ENCODE assay signal across 9 cellular contexts in the genomic region with DNA sequence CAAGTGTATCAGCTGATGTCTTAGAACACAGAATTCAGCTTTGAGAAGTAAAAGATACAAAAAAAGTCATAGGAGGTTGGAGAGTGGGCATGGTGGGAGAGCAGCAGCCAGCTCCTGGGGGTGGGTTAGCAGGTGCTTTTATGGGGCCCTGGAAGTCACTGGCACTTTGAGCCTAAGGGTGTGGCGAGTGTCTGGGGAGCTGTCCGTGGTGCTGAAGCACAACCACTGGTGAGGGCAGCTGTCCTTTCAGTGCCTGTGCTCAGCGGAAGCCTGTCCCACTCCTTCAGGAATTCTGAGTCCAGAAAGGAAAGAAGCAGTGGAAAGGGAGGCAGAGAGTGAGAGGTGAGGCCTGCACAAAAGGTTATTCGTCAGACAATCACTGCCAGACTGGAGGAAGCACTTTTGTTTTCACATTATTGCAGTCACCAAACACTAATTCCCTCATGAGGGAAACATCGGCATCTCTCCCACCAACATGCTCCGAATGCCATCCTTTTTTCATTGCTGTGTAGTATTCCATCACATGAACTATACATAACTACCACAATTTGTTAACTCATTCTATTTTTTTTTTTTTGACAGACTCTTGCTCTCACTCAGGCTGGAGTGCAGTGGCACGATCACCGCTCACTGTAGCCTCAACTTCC. TPM values are rescaled to one million over a fixed set of nuclear protein-coding genes. Genes with fewer than 3 reads are reported as not detected.
DNase-seq lines count a peak whose midpoint lies in the region; ATAC-seq and TF ChIP-seq lines count a peak whose summit lies in the region.
"Had no signal": no experiment of that assay in that cellular context is flagged by ENCODE, and none has a peak within 500 bp of the region (broad histone marks: within the 10 kb centered on the region; RNA-seq: fewer than 3 reads in every experiment).

No MANE protein-coding gene starts in this region.

- no peaks in the 10 kb centered on the region for H3K4me1 Mint-ChIP-seq in activated CD8-positive, alpha-beta memory T cell treated with anti-CD3 and anti-CD28 coated beads, Interleukin-2, amount 10 ng/mL, durations not matched to agents 7 days and 5 days

- no peaks in the 10 kb centered on the region for H3K9me3 Mint-ChIP-seq in activated CD8-positive, alpha-beta memory T cell treated with anti-CD3 and anti-CD28 coated beads, Interleukin-2, amount 10 ng/mL, durations not matched to agents 7 days and 5 days (ENCODE audit: low read depth)

- H3K4me3 Mint-ChIP-seq in activated CD8-positive, alpha-beta memory T cell treated with anti-CD3 and anti-CD28 coated beads, Interleukin-2, amount 10 ng/mL, durations not matched to agents 7 days and 5 days, result no peak overlapping the region

- H3K4me3 ChIP-seq in fibroblast of mammary gland (ENCODE audit: control insufficient read depth, low read depth, low read length), result no peak overlapping the region
- H3K4me3 ChIP-seq: skin epidermis had no signal

- no peak for TF ChIP-seq CTCF in fibroblast of mammary gland (conservative IDR thresholded peaks at IDR 0.05; ENCODE audit: control insufficient read depth, insufficient read depth, low read depth, low read length)

- H3K27ac Mint-ChIP-seq in activated CD8-positive, alpha-beta memory T cell treated with anti-CD3 and anti-CD28 coated beads, Interleukin-2, amount 10 ng/mL, durations not matched to agents 7 days and 5 days, result no peak overlapping the region

- DNase-seq in Ammon's horn (ENCODE audit: low spot score) (peak; percentile 64), Kasumi-1 (lab: John Stamatoyannopoulos, UW) (peak; percentile 39 to 52), fibroblast of mammary gland (ENCODE audit: low read depth) (peak; percentile 30), renal cortical epithelial cell (ENCODE audit: low read depth) (peak; percentile 15), NCI-H146 treated with DMSO at 0.1 percent for 48 hours (lab: John Stamatoyannopoulos, UW; ENCODE audit: unreplicated experiment) (no peak)
- peak; percentile 68 for DNase-seq in activated CD8-positive, alpha-beta memory T cell treated with anti-CD3 and anti-CD28 coated beads, Interleukin-2, amount 10 ng/mL, durations not matched to agents 7 days and 5 days

- peaks cover 16% of the 10 kb centered on the region for H3K27me3 Mint-ChIP-seq in activated CD8-positive, alpha-beta memory T cell treated with anti-CD3 and anti-CD28 coated beads, Interleukin-2, amount 10 ng/mL, durations not matched to agents 7 days and 5 days

- no peaks in the 10 kb centered on the region for H3K36me3 Mint-ChIP-seq in activated CD8-positive, alpha-beta memory T cell treated with anti-CD3 and anti-CD28 coated beads, Interleukin-2, amount 10 ng/mL, durations not matched to agents 7 days and 5 days

- CTCF ChIA-PET in activated CD8-positive, alpha-beta memory T cell treated with anti-CD3 and anti-CD28 coated beads, Interleukin-2, amount 10 ng/mL, durations not matched to agents 7 days and 5 days (lab: Charles Lee), result interaction anchor here (1.0 to 1.3 kb wide), 2 partner anchors 36 to 437 kb away, joined by 3 read pairs; no protein-coding TSS in a partner anchor

- peak; percentile 51 for ATAC-seq in activated CD8-positive, alpha-beta memory T cell treated with anti-CD3 and anti-CD28 coated beads, Interleukin-2, amount 10 ng/mL, durations not matched to agents 7 days and 5 days
- ATAC-seq in HG02852 (IDR thresholded peaks at IDR 0.05; ENCODE audit: unreplicated experiment) (no peak), HG02870 (IDR thresholded peaks at IDR 0.05; ENCODE audit: unreplicated experiment) (no peak)

RNA-seq across cellular contexts. Expression of a gene that starts 59.4 kb away (rescaled TPM):
- 100 to 1,000 TPM; 187 to 215 TPM for total RNA-seq in activated CD8-positive, alpha-beta memory T cell treated with anti-CD3 and anti-CD28 coated beads, Interleukin-2, amount 10 ng/mL, durations not matched to agents 7 days and 5 days
- 20.8 and 31.3 TPM in 2 replicates for total RNA-seq in renal cortical epithelial cell
